ENCODE assay signal across 8 cellular contexts in genomic region chr2:73112913-73113633, GRCh38.
A peak's percentile ranks its signal among the peaks of the same experiment; 100 is the strongest.
DNase-seq lines count a peak whose midpoint lies in the region; ATAC-seq and TF ChIP-seq lines count a peak whose summit lies in the region.

TSS of gene RAB11FIP5 (minus strand) at chr2:73112948. CDS start at chr2:73112777, 171 bp downstream.

- TF ChIP-seq POLR2A in GM18505 (IDR thresholded peaks at IDR 0.05; ENCODE audit: borderline replicate concordance, extremely low read depth, insufficient read depth, insufficient read length), result no peak

- H3K4me1 Mint-ChIP-seq in dendritic cell treated with granulocyte-macrophage colony-stimulating factor and Interleukin-4, amounts not matched to agents 40 ng/mL and 50 ng/mL, for 4 days (ENCODE audit: low read depth), result peaks cover 18% of the 10 kb centered on the region

- peaks cover 69% of the 10 kb centered on the region for H3K27me3 Mint-ChIP-seq in dendritic cell treated with granulocyte-macrophage colony-stimulating factor and Interleukin-4, amounts not matched to agents 40 ng/mL and 50 ng/mL, for 4 days

- intact Hi-C loops in dendritic cell treated with granulocyte-macrophage colony-stimulating factor and Interleukin-4, amounts not matched to agents 40 ng/mL and 50 ng/mL, for 4 days (cut with micrococcal nuclease), result no loop called here

- H3K36me3 Mint-ChIP-seq in dendritic cell treated with granulocyte-macrophage colony-stimulating factor and Interleukin-4, amounts not matched to agents 40 ng/mL and 50 ng/mL, for 4 days (ENCODE audit: low read depth), result no peaks in the 10 kb centered on the region

- H3K4me3 Mint-ChIP-seq in dendritic cell treated with granulocyte-macrophage colony-stimulating factor and Interleukin-4, amounts not matched to agents 40 ng/mL and 50 ng/mL, for 4 days, result peak within 1 kb of the TSS; percentile 59

- ATAC-seq in GM18505 (IDR thresholded peaks at IDR 0.05; ENCODE audit: unreplicated experiment) (peak; percentile 72), HG02885 (IDR thresholded peaks at IDR 0.05; ENCODE audit: poor library complexity, unreplicated experiment) (peak; percentile 81), GM18520 (IDR thresholded peaks at IDR 0.05; ENCODE audit: unreplicated experiment) (no peak)

- H3K9me3 Mint-ChIP-seq in dendritic cell treated with granulocyte-macrophage colony-stimulating factor and Interleukin-4, amounts not matched to agents 40 ng/mL and 50 ng/mL, for 4 days, result no peaks in the 10 kb centered on the region

- H3K27ac Mint-ChIP-seq in dendritic cell treated with granulocyte-macrophage colony-stimulating factor and Interleukin-4, amounts not matched to agents 40 ng/mL and 50 ng/mL, for 4 days, result no peak within 1 kb of the TSS

- DNase-seq in NCI-H226 (peak; percentile 83), left kidney (ENCODE audit: low read depth, low spot score) (peak; percentile 88)
- DNase-seq in activated CD4-positive, alpha-beta T cell treated with anti-CD3 and anti-CD28 coated beads, Interleukin-2, amount 50 U/mL, for 24 hours (ENCODE audit: low read depth in 1 of 2, low spot score in 1 of 2), result peak; percentile 54 to 60
- DNase-seq in stimulated activated CD4-positive, alpha-beta T cell treated with anti-CD3 and anti-CD28 coated beads, Interleukin-1b, Interleukin-23, amount 100 ng/mL, for 24 hours (ENCODE audit: low read depth in 4 of 4, low spot score in 1 of 4), result peak; percentile 42 to 74 (median 53)
